Comparison of ENCODE assay signal across 8 cellular contexts in the genomic region with DNA sequence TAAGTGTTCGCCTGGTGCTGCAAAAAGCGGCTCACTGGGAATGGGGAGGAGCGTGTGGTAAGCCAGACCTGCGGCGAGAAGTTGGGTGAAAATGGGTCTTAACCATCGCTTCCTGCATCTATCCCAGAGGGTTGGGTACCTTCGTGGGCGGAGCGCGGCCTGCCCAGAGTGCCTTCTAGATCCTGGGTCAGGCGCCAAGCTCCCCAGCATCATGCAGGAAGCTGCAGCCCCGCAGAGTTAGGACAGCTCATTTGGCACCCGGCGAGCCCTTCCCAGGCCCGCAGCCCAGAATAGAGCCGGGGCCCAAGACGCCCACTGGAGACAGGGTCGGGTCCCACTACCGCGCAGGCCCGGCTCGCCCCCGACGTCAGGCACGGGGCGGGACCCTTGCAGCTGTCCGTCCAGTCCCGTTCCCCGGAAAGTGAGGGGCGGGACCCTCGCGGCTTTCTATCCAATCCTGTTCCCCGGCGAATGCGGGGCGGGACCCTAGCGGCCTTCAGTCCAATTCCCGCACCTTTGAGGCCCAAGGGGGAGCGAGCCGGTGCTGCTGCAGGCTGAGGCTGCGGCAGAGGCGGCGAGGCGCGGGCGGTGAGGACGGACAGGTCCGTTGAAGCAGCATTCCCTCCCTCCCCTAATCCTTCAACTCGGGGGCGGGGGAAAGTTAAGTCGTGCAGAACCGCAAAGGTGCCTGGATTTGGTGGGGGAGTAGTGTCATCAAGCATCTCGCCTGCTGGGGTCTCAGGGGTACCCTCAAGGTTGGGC. TPM values are rescaled to one million over a fixed set of nuclear protein-coding genes. Genes with fewer than 3 reads are reported as not detected.
DNase-seq lines count a peak whose midpoint lies in the region; ATAC-seq and TF ChIP-seq lines count a peak whose summit lies in the region.

A gene with protein sequence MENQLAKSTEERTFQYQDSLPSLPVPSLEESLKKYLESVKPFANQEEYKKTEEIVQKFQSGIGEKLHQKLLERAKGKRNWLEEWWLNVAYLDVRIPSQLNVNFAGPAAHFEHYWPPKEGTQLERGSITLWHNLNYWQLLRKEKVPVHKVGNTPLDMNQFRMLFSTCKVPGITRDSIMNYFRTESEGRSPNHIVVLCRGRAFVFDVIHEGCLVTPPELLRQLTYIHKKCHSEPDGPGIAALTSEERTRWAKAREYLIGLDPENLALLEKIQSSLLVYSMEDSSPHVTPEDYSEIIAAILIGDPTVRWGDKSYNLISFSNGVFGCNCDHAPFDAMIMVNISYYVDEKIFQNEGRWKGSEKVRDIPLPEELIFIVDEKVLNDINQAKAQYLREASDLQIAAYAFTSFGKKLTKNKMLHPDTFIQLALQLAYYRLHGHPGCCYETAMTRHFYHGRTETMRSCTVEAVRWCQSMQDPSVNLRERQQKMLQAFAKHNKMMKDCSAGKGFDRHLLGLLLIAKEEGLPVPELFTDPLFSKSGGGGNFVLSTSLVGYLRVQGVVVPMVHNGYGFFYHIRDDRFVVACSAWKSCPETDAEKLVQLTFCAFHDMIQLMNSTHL (plus strand): TSS at position 499 of the 762 bp plus-strand sequence. CDS start 3,405 bp downstream, outside the sequence.

- peak within 1 kb of the TSS; percentile 52 for H3K14ac ChIP-seq in trophoblast cell (ENCODE audit: low read length)

- H3K9me3 ChIP-seq in adipocyte (ENCODE audit: control insufficient read depth, low read length) (no peaks in the 10 kb centered on the region), trophoblast cell (ENCODE audit: insufficient read depth, low read depth, low read length) (no peaks in the 10 kb centered on the region), tibial nerve (no peaks in the 10 kb centered on the region)

- H2BK5ac ChIP-seq in trophoblast cell (ENCODE audit: low read depth, low read length, poor library complexity), result no peak within 1 kb of the TSS

- H4K8ac ChIP-seq in trophoblast cell (ENCODE audit: low read depth, low read length), result peak within 1 kb of the TSS; percentile 95

- peaks cover 23% of the 10 kb centered on the region for H3K36me3 ChIP-seq in adipocyte (ENCODE audit: control insufficient read depth, insufficient read depth, low read length, severe bottlenecking)
- peaks cover 0 to 4% of the 10 kb centered on the region in 2 experiments for H3K36me3 ChIP-seq in trophoblast cell (ENCODE audit: control insufficient read depth in 1 of 2, insufficient read depth in 2 of 2, low read length in 2 of 2)
- H3K36me3 ChIP-seq in tibial nerve, result peaks cover 0 to 30% (median 2%) of the 10 kb centered on the region in 3 donors

- TF ChIP-seq POLR2A in tibial nerve (IDR thresholded peaks at IDR 0.05), result peak; percentile 44 to 81

- H2AK5ac ChIP-seq in trophoblast cell (ENCODE audit: low read length), result no peak within 1 kb of the TSS

- peak within 1 kb of the TSS; percentile 2 for H3K27ac ChIP-seq in trophoblast cell (ENCODE audit: low read depth, low read length)
- peak within 1 kb of the TSS; percentile 71 to 93 (median 88) for H3K27ac ChIP-seq in tibial nerve

- peaks cover 4% of the 10 kb centered on the region for H3K79me2 ChIP-seq in trophoblast cell (ENCODE audit: control insufficient read depth, insufficient read depth, low read length, poor library complexity)

- WGBS in trophoblast cell (ENCODE audit: extremely low coverage, insufficient coverage, insufficient read length), result no CpG with 5 or more reads among the region's 53 CpGs
- WGBS in tibial nerve, 2 donors, result 0 to 1% methylated on average over 17 to 39 of the region's 53 CpGs

- H3K18ac ChIP-seq in trophoblast cell (ENCODE audit: low read length), result peak within 1 kb of the TSS; percentile 71

- H3K4me3 ChIP-seq in GM12865 (ENCODE audit: low read depth, low read length), result peak within 1 kb of the TSS; percentile 97
- peak within 1 kb of the TSS; percentile 96 for H3K4me3 ChIP-seq in adipocyte (ENCODE audit: low read length)
- H3K4me3 ChIP-seq in trophoblast cell (ENCODE audit: low read depth, low read length), result peak within 1 kb of the TSS; percentile 80
- peak within 1 kb of the TSS; percentile 58 to 88 (median 80) for H3K4me3 ChIP-seq in tibial nerve

- TF ChIP-seq CTCF in GM12865 (IDR thresholded peaks at IDR 0.05; ENCODE audit: insufficient read depth, low read depth, low read length, missing control alignments), result no peak
- TF ChIP-seq CTCF in tibial nerve (IDR thresholded peaks at IDR 0.05), result peak in 1 of 5 experiments; percentile 48

- TF ChIP-seq EP300 in tibial nerve (IDR thresholded peaks at IDR 0.05), result peak; percentile 63 to 86

- ATAC-seq in HG02759 (IDR thresholded peaks at IDR 0.05; ENCODE audit: unreplicated experiment), result peak; percentile 99

- peaks cover 35% of the 10 kb centered on the region for H3K4me1 ChIP-seq in adipocyte (ENCODE audit: control insufficient read depth, insufficient read depth, low read length)
- H3K4me1 ChIP-seq in trophoblast cell (ENCODE audit: control insufficient read depth in 1 of 2, insufficient read depth in 2 of 2, low read length in 2 of 2), result peaks cover 0 to 3% of the 10 kb centered on the region in 2 experiments
- peaks cover 0 to 39% (median 13%) of the 10 kb centered on the region in 4 donors for H3K4me1 ChIP-seq in tibial nerve

- no peak within 1 kb of the TSS for H3K4ac ChIP-seq in trophoblast cell (ENCODE audit: low read depth, low read length)

- H3K4me2 ChIP-seq in trophoblast cell (ENCODE audit: low read length), result peak within 1 kb of the TSS; percentile 75

- H4K12ac ChIP-seq in trophoblast cell (ENCODE audit: low read depth, low read length), result peak within 1 kb of the TSS; percentile 86

- peak within 1 kb of the TSS; percentile 93 for H2AFZ ChIP-seq in trophoblast cell (ENCODE audit: insufficient read depth, low read length, poor library complexity)

- intact Hi-C loops in cardiac septum (cut with DNase I), result loop anchor here (10.0 kb wide), 1 partner anchor 191 kb away; the partner anchor contains the start of gene DMTF1

- no peak within 1 kb of the TSS for H2BK12ac ChIP-seq in trophoblast cell (ENCODE audit: low read length)

- H3K9ac ChIP-seq in adipocyte (ENCODE audit: low read length), result peak within 1 kb of the TSS; percentile 91
- peak within 1 kb of the TSS; percentile 32 for H3K9ac ChIP-seq in trophoblast cell (ENCODE audit: low read length)

- peak within 1 kb of the TSS; percentile 82 for H4K91ac ChIP-seq in trophoblast cell (ENCODE audit: low read depth, low read length)

- peaks cover 5% of the 10 kb centered on the region for H3K79me1 ChIP-seq in trophoblast cell (ENCODE audit: low read length)

- DNase-seq in GM12865 (ENCODE audit: low read depth) (peak; percentile 95), NCI-H128 (lab: John Stamatoyannopoulos, UW; ENCODE audit: unreplicated experiment) (peak; percentile 48), T follicular helper cell (ENCODE audit: low read depth) (peak; percentile 89), adipocyte (ENCODE audit: low read depth) (peak; percentile 99), cardiac septum (ENCODE audit: low spot score) (peak; percentile 98), trophoblast cell (peak; percentile 92 to 93), tibial nerve (ENCODE audit: low spot score in 2 of 2) (peak; percentile 91)

- H3K27me3 ChIP-seq in adipocyte (replicated peaks; ENCODE audit: control insufficient read depth, insufficient read depth, low read length) (no peaks in the 10 kb centered on the region), trophoblast cell (ENCODE audit: insufficient read depth, low read length) (no peaks in the 10 kb centered on the region), tibial nerve (no peaks in the 10 kb centered on the region)

- no peak within 1 kb of the TSS for H2BK120ac ChIP-seq in trophoblast cell (ENCODE audit: insufficient read depth, low read length, poor library complexity)

- no peak within 1 kb of the TSS for H3K23ac ChIP-seq in trophoblast cell (ENCODE audit: low read length)

RNA-seq across cellular contexts. Expression of the gene that starts here (rescaled TPM):
- total RNA-seq in cardiac septum, result 7.5 TPM
- polyA plus RNA-seq in trophoblast cell (2013), result 14.0 and 15.9 TPM in 2 replicates
- 10 to 100 TPM; 10.9 to 13.1 (median 11.9) TPM for total RNA-seq in tibial nerve

Comparison
In these comparisons a context has a peak if more than half of its experiments do, and no peak if none do; other contexts are left out.
1. Peak in every context shown above with its lines: DNase-seq, ATAC-seq, H3K4me3 ChIP-seq and H3K27ac ChIP-seq.
2. DNase-seq: peak in every context shown above with its lines; median percentile 99 in adipocyte; 98 in cardiac septum; 95 in GM12865; 92 in trophoblast cell; 91 in tibial nerve; 89 in T follicular helper cell; 48 in NCI-H128.